ENCODE assay signal across 9 cellular contexts in the genomic region with DNA sequence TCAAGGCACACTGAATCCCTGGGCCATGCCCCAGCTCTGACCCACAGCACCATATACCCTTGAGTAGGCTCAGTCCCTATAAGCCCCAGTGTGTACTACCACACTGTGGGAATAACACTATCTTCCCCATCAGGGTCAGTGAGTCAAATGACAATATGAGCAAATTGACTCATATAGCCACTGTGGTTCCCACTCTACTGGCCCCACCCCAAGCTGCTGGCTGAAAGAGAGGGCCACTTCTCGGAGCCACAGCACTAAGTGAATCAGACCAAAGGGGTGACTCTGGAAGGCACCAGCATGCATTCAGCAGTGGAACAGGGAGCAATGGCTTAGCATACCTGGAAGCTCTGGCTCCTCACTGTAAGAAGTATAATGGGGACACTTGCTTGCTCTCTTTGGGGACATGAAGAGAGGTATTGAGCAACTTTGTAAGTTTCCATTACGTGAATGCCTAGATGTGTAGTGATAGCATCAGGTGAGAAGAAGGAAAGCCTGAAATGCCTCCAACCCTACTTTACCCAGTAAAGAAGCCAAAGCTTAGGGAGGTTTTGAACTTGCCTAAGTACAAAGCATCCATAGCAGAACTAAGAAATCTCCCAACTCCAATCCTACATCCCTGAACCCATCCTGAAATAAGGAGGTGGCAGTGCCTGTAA. TPM values are rescaled to one million over a fixed set of nuclear protein-coding genes. Genes with fewer than 3 reads are reported as not detected.
A peak's percentile ranks its signal among the peaks of the same experiment; 100 is the strongest.
DNase-seq lines count a peak whose midpoint lies in the region; ATAC-seq and TF ChIP-seq lines count a peak whose summit lies in the region.
"Had no signal": no experiment of that assay in that cellular context is flagged by ENCODE, and none has a peak within 500 bp of the region (broad histone marks: within the 10 kb centered on the region; RNA-seq: fewer than 3 reads in every experiment).

No MANE protein-coding gene starts in this region.

- TF ChIP-seq POLR2A in GM18505 (IDR thresholded peaks at IDR 0.05; ENCODE audit: borderline replicate concordance, extremely low read depth, insufficient read depth, insufficient read length): no peak

- peak overlapping the region; percentile 23 for H3K4me2 ChIP-seq in SK-N-SH

- H3K27ac ChIP-seq in SK-N-SH (ENCODE audit: low read depth in 2 of 2, low read length in 1 of 2): peak overlapping the region; percentile 40 to 98

- TF ChIP-seq EP300 in SK-N-SH (IDR thresholded peaks at IDR 0.05; ENCODE audit: borderline replicate concordance in 1 of 2, low read depth in 1 of 2, low read length in 1 of 2): no peak

- H3K9me3 Mint-ChIP-seq in HFFc6: peaks cover 3% of the 10 kb centered on the region; the same call in 1 of the 2 replicates
- H3K9me3 Mint-ChIP-seq: IgD-negative memory B cell had no signal

- ATAC-seq in GM18505 (IDR thresholded peaks at IDR 0.05; ENCODE audit: unreplicated experiment) (peak; percentile 72), GM19467 (IDR thresholded peaks at IDR 0.05; ENCODE audit: unreplicated experiment) (no peak)

- peaks cover 59% of the 10 kb centered on the region for H4K20me1 ChIP-seq in SK-N-SH (ENCODE audit: insufficient read depth)

- DNase-seq in HFFc6 (peak; percentile 88), SK-N-SH (no peak), fibroblast of villous mesenchyme (ENCODE audit: low read depth) (peak; percentile 69), SIG-M5 (lab: John Stamatoyannopoulos, UW) (no peak), HEK293T (ENCODE audit: extremely low spot score) (no peak)
- DNase-seq in stimulated activated CD4-positive, alpha-beta T cell treated with anti-CD3 and anti-CD28 coated beads, TNF-alpha, amount 100 ng/mL, for 48 hours (ENCODE audit: low read depth in 3 of 3): peak; percentile 45 to 62 (median 54)

- no peak overlapping the region for H2AFZ ChIP-seq in SK-N-SH (ENCODE audit: low read depth)

- TF ChIP-seq CTCF in HFFc6 (IDR thresholded peaks at IDR 0.05): no peak
- no peak for TF ChIP-seq CTCF in SK-N-SH (IDR thresholded peaks at IDR 0.05)
- no peak for TF ChIP-seq CTCF in fibroblast of villous mesenchyme (IDR thresholded peaks at IDR 0.05; ENCODE audit: insufficient read depth, low read depth, low read length)

- H3K27ac Mint-ChIP-seq in HFFc6: peak overlapping the region; percentile 97
- H3K27ac Mint-ChIP-seq: IgD-negative memory B cell had no signal

- no peaks in the 10 kb centered on the region for H3K9me3 ChIP-seq in SK-N-SH

- peak overlapping the region; percentile 74; the same call in 1 of the 2 replicates for H3K9ac ChIP-seq in SK-N-SH

- H3K27me3 ChIP-seq in SK-N-SH (ENCODE audit: insufficient read depth): no peaks in the 10 kb centered on the region

- peaks cover 21 to 42% of the 10 kb centered on the region in 2 experiments for H3K36me3 ChIP-seq in SK-N-SH (replicated peaks in 1 of 2; ENCODE audit: control insufficient read depth in 1 of 2, insufficient read depth in 2 of 2, low read length in 1 of 2)

- H3K79me2 ChIP-seq in SK-N-SH (ENCODE audit: insufficient read depth): peaks cover 100% of the 10 kb centered on the region

- peaks cover 89% of the 10 kb centered on the region for H3K4me1 Mint-ChIP-seq in HFFc6 (ENCODE audit: low read depth)

- CTCF ChIA-PET in SK-N-SH (lab: Yijun Ruan, JAX): interaction anchor here (0.5 to 1.7 kb wide), 3 partner anchors 86 to 422 kb away, joined by 3 to 4 read pairs (median 3); no protein-coding TSS in a partner anchor
- CTCF ChIA-PET in HEK293T (lab: Yijun Ruan, JAX): interaction anchor here (0.9 kb wide), 1 partner anchor 20 kb away, joined by 3 read pairs; no protein-coding TSS in a partner anchor

- 59% methylated on average over 2 of the region's 2 CpGs for WGBS in SK-N-SH (ENCODE audit: low lambda C conversion rate)

- TF ChIP-seq RAD21 in SK-N-SH (IDR thresholded peaks at IDR 0.05; ENCODE audit: low read length): no peak

- H3K36me3 Mint-ChIP-seq in HFFc6 (ENCODE audit: low read depth): peaks cover 45% of the 10 kb centered on the region

- peaks cover 5% of the 10 kb centered on the region for H3K27me3 Mint-ChIP-seq in HFFc6 (ENCODE audit: insufficient read depth)
- H3K27me3 Mint-ChIP-seq: IgD-negative memory B cell had no signal

- H3K4me3 ChIP-seq in SK-N-SH (ENCODE audit: low read depth in 2 of 2, low read length in 1 of 2) (0 out of 4 replicates have a peak overlapping the region, but pooled peaks of 1 of the 2 experiments have one; percentile 3), fibroblast of villous mesenchyme (ENCODE audit: low read depth, low read length) (no peak overlapping the region)

- no peaks in the 10 kb centered on the region for H3K9me2 ChIP-seq in SK-N-SH

- H3K4me1 ChIP-seq in SK-N-SH (ENCODE audit: control insufficient read depth in 1 of 2, insufficient read depth in 2 of 2, low read depth in 1 of 2, low read length in 1 of 2): peaks cover 0 to 48% of the 10 kb centered on the region in 2 experiments

- H3F3A ChIP-seq in SK-N-SH (replicated peaks; ENCODE audit: insufficient read depth): peaks cover 60% of the 10 kb centered on the region

- POLR2A ChIA-PET in SK-N-SH (lab: Yijun Ruan, JAX): no interaction called here
- POLR2A ChIA-PET in HEK293T (lab: Yijun Ruan, JAX): no interaction called here

- peak overlapping the region; percentile 84 for H3K4me3 Mint-ChIP-seq in HFFc6
- H3K4me3 Mint-ChIP-seq: IgD-negative memory B cell had no signal

TF ChIP-seq in SK-N-SH, 30 proteins besides CTCF, POLR2A, EP300 and RAD21 (continues in another document):
- no peak for TF ChIP-seq ELF1 (IDR thresholded peaks at IDR 0.05)
- TF ChIP-seq POLR2AphosphoS5 (IDR thresholded peaks at IDR 0.05; ENCODE audit: low read depth, low read length): no peak
- 0 out of 2 replicates have a peak, but pooled peaks have one; percentile 37 for TF ChIP-seq FOSL2 (IDR thresholded peaks at IDR 0.05; ENCODE audit: borderline replicate concordance, low read depth)
- 0 out of 2 replicates have a peak, but pooled peaks have one; percentile 20 for TF ChIP-seq JUND (IDR thresholded peaks at IDR 0.05)
- TF ChIP-seq RXRA (IDR thresholded peaks at IDR 0.05; ENCODE audit: borderline replicate concordance, low read depth): no peak
- TF ChIP-seq, protein P1, sequence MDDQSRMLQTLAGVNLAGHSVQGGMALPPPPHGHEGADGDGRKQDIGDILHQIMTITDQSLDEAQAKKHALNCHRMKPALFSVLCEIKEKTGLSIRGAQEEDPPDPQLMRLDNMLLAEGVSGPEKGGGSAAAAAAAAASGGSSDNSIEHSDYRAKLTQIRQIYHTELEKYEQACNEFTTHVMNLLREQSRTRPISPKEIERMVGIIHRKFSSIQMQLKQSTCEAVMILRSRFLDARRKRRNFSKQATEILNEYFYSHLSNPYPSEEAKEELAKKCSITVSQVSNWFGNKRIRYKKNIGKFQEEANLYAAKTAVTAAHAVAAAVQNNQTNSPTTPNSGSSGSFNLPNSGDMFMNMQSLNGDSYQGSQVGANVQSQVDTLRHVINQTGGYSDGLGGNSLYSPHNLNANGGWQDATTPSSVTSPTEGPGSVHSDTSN (IDR thresholded peaks at IDR 0.05): peak; percentile 23; the same call in 1 of the 2 replicates

TF ChIP-seq in HEK293T, 16 proteins besides CTCF, POLR2A, EP300 and RAD21:
- TF ChIP-seq CTBP1 (IDR thresholded peaks at IDR 0.05; ENCODE audit: borderline replicate concordance): no peak
- TF ChIP-seq, protein P2, sequence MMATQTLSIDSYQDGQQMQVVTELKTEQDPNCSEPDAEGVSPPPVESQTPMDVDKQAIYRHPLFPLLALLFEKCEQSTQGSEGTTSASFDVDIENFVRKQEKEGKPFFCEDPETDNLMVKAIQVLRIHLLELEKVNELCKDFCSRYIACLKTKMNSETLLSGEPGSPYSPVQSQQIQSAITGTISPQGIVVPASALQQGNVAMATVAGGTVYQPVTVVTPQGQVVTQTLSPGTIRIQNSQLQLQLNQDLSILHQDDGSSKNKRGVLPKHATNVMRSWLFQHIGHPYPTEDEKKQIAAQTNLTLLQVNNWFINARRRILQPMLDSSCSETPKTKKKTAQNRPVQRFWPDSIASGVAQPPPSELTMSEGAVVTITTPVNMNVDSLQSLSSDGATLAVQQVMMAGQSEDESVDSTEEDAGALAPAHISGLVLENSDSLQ (IDR thresholded peaks at IDR 0.05): no peak
- TF ChIP-seq FOXA1 (IDR thresholded peaks at IDR 0.05): no peak
- no peak for TF ChIP-seq TARDBP (IDR thresholded peaks at IDR 0.05)
- no peak for TF ChIP-seq LEF1 (IDR thresholded peaks at IDR 0.05; ENCODE audit: borderline replicate concordance)
- no peak for TF ChIP-seq L3MBTL2 (conservative IDR thresholded peaks at IDR 0.05)

RNA-seq across cellular contexts. Expression of a gene that starts 13.5 kb away (rescaled TPM):
- 1,000 to 10,000 TPM; 1,095 to 1,408 (median 1,232) TPM for total RNA-seq in HFFc6 (2021; fragmentation: NEBNext Ultra II Directional; extraction: Animal tissue kit (Norgen Biotek cat#: 25700))
- polyA plus RNA-seq in SK-N-SH (2012; rRNA removed): 616 and 849 TPM in 2 replicates
- polyA plus RNA-seq in SK-N-SH (2012; cell fraction: cytosol; rRNA removed): 705 and 770 TPM in 2 replicates
- polyA plus RNA-seq in SK-N-SH (2012; cell fraction: nucleus; rRNA removed): 216 and 380 TPM in 2 replicates
- total RNA-seq in fibroblast of villous mesenchyme: 206 and 279 TPM in 2 replicates

RNA-seq across cellular contexts. Expression of a gene that starts 22.1 kb away (rescaled TPM):
- under 1 TPM in 4 of 6 experiments, not detected in 2; 0.59 to 0.65 (median 0.60) TPM for total RNA-seq in HFFc6 (2021; fragmentation: NEBNext Ultra II Directional; extraction: Animal tissue kit (Norgen Biotek cat#: 25700))
- 0.10 and 0.15 TPM in 2 replicates for polyA plus RNA-seq in SK-N-SH (2012; rRNA removed)
- polyA plus RNA-seq in SK-N-SH (2012; cell fraction: cytosol; rRNA removed): 0.12 and 0.14 TPM in 2 replicates
- polyA plus RNA-seq in SK-N-SH (2012; cell fraction: nucleus; rRNA removed): 0.14 and 0.45 TPM in 2 replicates
- total RNA-seq in fibroblast of villous mesenchyme: not detected in 2 replicates
- polyA plus RNA-seq: IgD-negative memory B cell had no signal

RNA-seq across cellular contexts. Expression of a gene that starts 51.6 kb away (rescaled TPM):
- 10 to 100 TPM; 25.3 to 30.0 (median 27.3) TPM for total RNA-seq in HFFc6 (2021; fragmentation: NEBNext Ultra II Directional; extraction: Animal tissue kit (Norgen Biotek cat#: 25700))
- polyA plus RNA-seq in SK-N-SH (2012; rRNA removed): 17.9 and 27.0 TPM in 2 replicates
- 21.6 and 26.1 TPM in 2 replicates for polyA plus RNA-seq in SK-N-SH (2012; cell fraction: cytosol; rRNA removed)
- polyA plus RNA-seq in SK-N-SH (2012; cell fraction: nucleus; rRNA removed): 8.6 and 26.3 TPM in 2 replicates
- 16.8 and 30.7 TPM in 2 replicates for total RNA-seq in fibroblast of villous mesenchyme

Comparison
In these comparisons a context has a peak if more than half of its experiments do, and no peak if none do; other contexts are left out.
1. DNase-seq: peak in HFFc6 (single experiment), fibroblast of villous mesenchyme (single experiment) and stimulated activated CD4-positive, alpha-beta T cell treated with anti-CD3 and anti-CD28 coated beads, TNF-alpha, amount 100 ng/mL, for 48 hours (3 of 3); none in SK-N-SH (single experiment), SIG-M5 (single experiment) and HEK293T (single experiment).